Comparison of ENCODE assay signal across 8 cellular contexts in genomic region chr19:45419396-45419795, GRCh38. TPM values are rescaled to one million over a fixed set of nuclear protein-coding genes. Genes with fewer than 3 reads are reported as not detected.
DNase-seq lines count a peak whose midpoint lies in the region; ATAC-seq and TF ChIP-seq lines count a peak whose summit lies in the region.

No MANE protein-coding gene starts in this region.

- H3K27ac ChIP-seq in OCI-LY7 (ENCODE audit: low read depth, low read length, poor library complexity, severe bottlenecking), result peak overlapping the region; percentile 79

- no peaks in the 10 kb centered on the region for H3K9me3 ChIP-seq in OCI-LY7 (ENCODE audit: low read length)

- peaks cover 11% of the 10 kb centered on the region; the same call in 1 of the 2 replicates for H3K79me2 ChIP-seq in OCI-LY7 (ENCODE audit: insufficient read depth, low read depth, low read length)

- H3K9me2 ChIP-seq in OCI-LY7 (ENCODE audit: insufficient read depth, low read length), result no peaks in the 10 kb centered on the region

- H2AFZ ChIP-seq in OCI-LY7 (ENCODE audit: low read length), result no peak overlapping the region; the same call in 1 of the 2 replicates

- TF ChIP-seq CTCF in OCI-LY7 (conservative IDR thresholded peaks at IDR 0.05; ENCODE audit: low read length) (no peak), HFFc6 (IDR thresholded peaks at IDR 0.05) (no peak)

- DNase-seq in activated CD8-positive, alpha-beta memory T cell treated with anti-CD3 and anti-CD28 coated beads, Interleukin-2, amount 10 ng/mL, durations not matched to agents 7 days and 5 days, result no peak
- no peak for DNase-seq in activated CD8-positive, alpha-beta memory T cell treated with anti-CD3 and anti-CD28 coated beads, Interleukin-2, amount 50 U/mL, for 48 hours
- DNase-seq in OCI-LY7 (ENCODE audit: low spot score), result peak; percentile 89
- DNase-seq in stimulated activated effector memory CD8-positive, alpha-beta T cell treated with anti-CD3 and anti-CD28 coated beads, Interleukin-12 subunit alpha, Interleukin-12 subunit beta, amount 100 ng/mL, for 72 hours (ENCODE audit: low spot score in 2 of 2), result no peak
- DNase-seq in kidney glomerular epithelial cell (lab: John Stamatoyannopoulos, UW), result no peak
- DNase-seq in activated gamma-delta T cell (lab: John Stamatoyannopoulos, UW), result no peak
- DNase-seq in HFFc6, result no peak

- H3K27ac Mint-ChIP-seq in activated CD8-positive, alpha-beta memory T cell treated with anti-CD3 and anti-CD28 coated beads, Interleukin-2, amount 10 ng/mL, durations not matched to agents 7 days and 5 days, result peak overlapping the region; percentile 86
- peak overlapping the region; percentile 52 for H3K27ac Mint-ChIP-seq in stimulated activated effector memory CD8-positive, alpha-beta T cell treated with anti-CD3 and anti-CD28 coated beads, Interleukin-12 subunit alpha, Interleukin-12 subunit beta, amount 100 ng/mL, for 72 hours
- H3K27ac Mint-ChIP-seq in HFFc6, result no peak overlapping the region; the same call in 1 of the 2 replicates

- CTCF ChIA-PET in activated CD8-positive, alpha-beta memory T cell treated with anti-CD3 and anti-CD28 coated beads, Interleukin-2, amount 10 ng/mL, durations not matched to agents 7 days and 5 days (lab: Charles Lee), result interaction anchor here (1.0 to 1.1 kb wide), 2 partner anchors 50 to 66 kb away, joined by 3 read pairs; no protein-coding TSS in a partner anchor
- CTCF ChIA-PET in OCI-LY7 (lab: Charles Lee; ENCODE audit: unreplicated experiment), result no interaction called here

- peaks cover 21% of the 10 kb centered on the region for H3K36me3 Mint-ChIP-seq in activated CD8-positive, alpha-beta memory T cell treated with anti-CD3 and anti-CD28 coated beads, Interleukin-2, amount 10 ng/mL, durations not matched to agents 7 days and 5 days
- H3K36me3 Mint-ChIP-seq in stimulated activated effector memory CD8-positive, alpha-beta T cell treated with anti-CD3 and anti-CD28 coated beads, Interleukin-12 subunit alpha, Interleukin-12 subunit beta, amount 100 ng/mL, for 72 hours, result peaks cover 77% of the 10 kb centered on the region
- H3K36me3 Mint-ChIP-seq in HFFc6 (ENCODE audit: low read depth), result peaks cover 43% of the 10 kb centered on the region

- H3K27me3 Mint-ChIP-seq in activated CD8-positive, alpha-beta memory T cell treated with anti-CD3 and anti-CD28 coated beads, Interleukin-2, amount 10 ng/mL, durations not matched to agents 7 days and 5 days, result no peaks in the 10 kb centered on the region
- H3K27me3 Mint-ChIP-seq in HFFc6 (ENCODE audit: insufficient read depth), result peaks cover 6% of the 10 kb centered on the region

- H3K4me3 Mint-ChIP-seq in activated CD8-positive, alpha-beta memory T cell treated with anti-CD3 and anti-CD28 coated beads, Interleukin-2, amount 10 ng/mL, durations not matched to agents 7 days and 5 days, result peak overlapping the region; percentile 57
- H3K4me3 Mint-ChIP-seq in stimulated activated effector memory CD8-positive, alpha-beta T cell treated with anti-CD3 and anti-CD28 coated beads, Interleukin-12 subunit alpha, Interleukin-12 subunit beta, amount 100 ng/mL, for 72 hours, result no peak overlapping the region
- no peak overlapping the region for H3K4me3 Mint-ChIP-seq in HFFc6

- H4K20me1 ChIP-seq in OCI-LY7 (ENCODE audit: insufficient read depth, low read length), result no peaks in the 10 kb centered on the region

- H3K9me3 Mint-ChIP-seq in activated CD8-positive, alpha-beta memory T cell treated with anti-CD3 and anti-CD28 coated beads, Interleukin-2, amount 10 ng/mL, durations not matched to agents 7 days and 5 days (ENCODE audit: low read depth), result no peaks in the 10 kb centered on the region
- H3K9me3 Mint-ChIP-seq in stimulated activated effector memory CD8-positive, alpha-beta T cell treated with anti-CD3 and anti-CD28 coated beads, Interleukin-12 subunit alpha, Interleukin-12 subunit beta, amount 100 ng/mL, for 72 hours, result no peaks in the 10 kb centered on the region
- no peaks in the 10 kb centered on the region for H3K9me3 Mint-ChIP-seq in HFFc6

- ATAC-seq in activated CD8-positive, alpha-beta memory T cell treated with anti-CD3 and anti-CD28 coated beads, Interleukin-2, amount 10 ng/mL, durations not matched to agents 7 days and 5 days, result peak; percentile 42
- peak; percentile 57 for ATAC-seq in HG02610 (IDR thresholded peaks at IDR 0.05; ENCODE audit: unreplicated experiment)
- no peak for ATAC-seq in stimulated activated effector memory CD8-positive, alpha-beta T cell treated with anti-CD3 and anti-CD28 coated beads, Interleukin-12 subunit alpha, Interleukin-12 subunit beta, amount 100 ng/mL, for 72 hours

- H3K4me2 ChIP-seq in OCI-LY7 (ENCODE audit: low read length), result peak overlapping the region; percentile 81

- BruUV-seq in OCI-LY7 (replicated peaks; lab: Mats Ljungman, UMichigan), result no TSS peak

- POLR2A ChIA-PET in OCI-LY7 (lab: Charles Lee), result no interaction called here

- peaks cover 53% of the 10 kb centered on the region for H3K4me1 Mint-ChIP-seq in activated CD8-positive, alpha-beta memory T cell treated with anti-CD3 and anti-CD28 coated beads, Interleukin-2, amount 10 ng/mL, durations not matched to agents 7 days and 5 days
- H3K4me1 Mint-ChIP-seq in stimulated activated effector memory CD8-positive, alpha-beta T cell treated with anti-CD3 and anti-CD28 coated beads, Interleukin-12 subunit alpha, Interleukin-12 subunit beta, amount 100 ng/mL, for 72 hours, result peaks cover 53% of the 10 kb centered on the region
- H3K4me1 Mint-ChIP-seq in HFFc6 (ENCODE audit: low read depth), result peaks cover 41% of the 10 kb centered on the region

- peak overlapping the region; percentile 57 for H3K4me3 ChIP-seq in OCI-LY7 (ENCODE audit: low read depth, low read length, poor library complexity, severe bottlenecking)

- peaks cover 51% of the 10 kb centered on the region for H3K4me1 ChIP-seq in OCI-LY7 (ENCODE audit: insufficient read depth, low read length, poor library complexity, severe bottlenecking)

- intact Hi-C loops in OCI-LY7 (cut with micrococcal nuclease; ENCODE audit: unreplicated experiment), result loop anchor here (1.0 kb wide), 1 partner anchor 13 kb away; the partner anchor contains the start of gene POLR1G

- H3K36me3 ChIP-seq in OCI-LY7 (ENCODE audit: insufficient read depth, low read length), result peaks cover 48% of the 10 kb centered on the region

RNA-seq across cellular contexts. Expression of gene ERCC1, which starts 4.3 kb away (rescaled TPM):
- total RNA-seq in activated CD8-positive, alpha-beta memory T cell treated with anti-CD3 and anti-CD28 coated beads, Interleukin-2, amount 10 ng/mL, durations not matched to agents 7 days and 5 days, result 10 to 100 TPM; 62.5 to 73.4 TPM
- 125 and 126 TPM in 2 replicates for total RNA-seq in OCI-LY7 (2014; rRNA removed; shearing (Covaris generic))
- 46.2 and 59.4 TPM in 2 replicates for total RNA-seq in OCI-LY7 (2022)
- 100 to 1,000 TPM; 106 to 129 (median 117) TPM for total RNA-seq in HFFc6 (2021; fragmentation: NEBNext Ultra II Directional; extraction: Animal tissue kit (Norgen Biotek cat#: 25700))

RNA-seq across cellular contexts. Expression of gene POLR1G, which starts 13.0 kb away (rescaled TPM):
- total RNA-seq in activated CD8-positive, alpha-beta memory T cell treated with anti-CD3 and anti-CD28 coated beads, Interleukin-2, amount 10 ng/mL, durations not matched to agents 7 days and 5 days, result 10 to 100 TPM in 1 of 2 experiments, 1 to 10 TPM in 1; 8.9 to 12.2 TPM
- total RNA-seq in OCI-LY7 (2014; rRNA removed; shearing (Covaris generic)), result 16.3 and 28.0 TPM in 2 replicates
- total RNA-seq in OCI-LY7 (2022), result 8.8 and 10.8 TPM in 2 replicates
- 10 to 100 TPM; 13.7 to 25.8 (median 15.1) TPM for total RNA-seq in HFFc6 (2021; fragmentation: NEBNext Ultra II Directional; extraction: Animal tissue kit (Norgen Biotek cat#: 25700))

RNA-seq across cellular contexts. Expression of gene PPP1R13L, which starts 14.5 kb away (rescaled TPM):
- total RNA-seq in activated CD8-positive, alpha-beta memory T cell treated with anti-CD3 and anti-CD28 coated beads, Interleukin-2, amount 10 ng/mL, durations not matched to agents 7 days and 5 days, result 10 to 100 TPM in 1 of 2 experiments, 1 to 10 TPM in 1; 6.4 to 11.7 TPM
- total RNA-seq in OCI-LY7 (2014; rRNA removed; shearing (Covaris generic)), result 5.3 and 7.8 TPM in 2 replicates
- total RNA-seq in OCI-LY7 (2022), result 15.5 and 17.4 TPM in 2 replicates
- 10 to 100 TPM; 10.2 to 24.7 (median 22.2) TPM for total RNA-seq in HFFc6 (2021; fragmentation: NEBNext Ultra II Directional; extraction: Animal tissue kit (Norgen Biotek cat#: 25700))

RNA-seq across cellular contexts. Expression of gene FOSB, which starts 48.4 kb away (rescaled TPM):
- 10 to 100 TPM in 1 of 2 experiments, 1 to 10 TPM in 1; 5.6 to 98.6 TPM for total RNA-seq in activated CD8-positive, alpha-beta memory T cell treated with anti-CD3 and anti-CD28 coated beads, Interleukin-2, amount 10 ng/mL, durations not matched to agents 7 days and 5 days
- total RNA-seq in OCI-LY7 (2014; rRNA removed; shearing (Covaris generic)), result 1.2 and 2.3 TPM in 2 replicates
- 2.1 and 2.4 TPM in 2 replicates for total RNA-seq in OCI-LY7 (2022)
- 10 to 100 TPM; 35.0 to 71.5 (median 62.9) TPM for total RNA-seq in HFFc6 (2021; fragmentation: NEBNext Ultra II Directional; extraction: Animal tissue kit (Norgen Biotek cat#: 25700))

RNA-seq across cellular contexts. Expression of gene ERCC2, which starts 49.0 kb away (rescaled TPM):
- 10 to 100 TPM; 26.1 to 26.8 TPM for total RNA-seq in activated CD8-positive, alpha-beta memory T cell treated with anti-CD3 and anti-CD28 coated beads, Interleukin-2, amount 10 ng/mL, durations not matched to agents 7 days and 5 days
- 12.8 and 21.0 TPM in 2 replicates for total RNA-seq in OCI-LY7 (2014; rRNA removed; shearing (Covaris generic))
- total RNA-seq in OCI-LY7 (2022), result 24.4 and 30.8 TPM in 2 replicates
- 100 to 1,000 TPM in 1 of 6 experiments, 10 to 100 TPM in 5; 80.2 to 108 (median 87.8) TPM for total RNA-seq in HFFc6 (2021; fragmentation: NEBNext Ultra II Directional; extraction: Animal tissue kit (Norgen Biotek cat#: 25700))
